11 cellular contexts compared by ENCODE assay signal in the genomic region with DNA sequence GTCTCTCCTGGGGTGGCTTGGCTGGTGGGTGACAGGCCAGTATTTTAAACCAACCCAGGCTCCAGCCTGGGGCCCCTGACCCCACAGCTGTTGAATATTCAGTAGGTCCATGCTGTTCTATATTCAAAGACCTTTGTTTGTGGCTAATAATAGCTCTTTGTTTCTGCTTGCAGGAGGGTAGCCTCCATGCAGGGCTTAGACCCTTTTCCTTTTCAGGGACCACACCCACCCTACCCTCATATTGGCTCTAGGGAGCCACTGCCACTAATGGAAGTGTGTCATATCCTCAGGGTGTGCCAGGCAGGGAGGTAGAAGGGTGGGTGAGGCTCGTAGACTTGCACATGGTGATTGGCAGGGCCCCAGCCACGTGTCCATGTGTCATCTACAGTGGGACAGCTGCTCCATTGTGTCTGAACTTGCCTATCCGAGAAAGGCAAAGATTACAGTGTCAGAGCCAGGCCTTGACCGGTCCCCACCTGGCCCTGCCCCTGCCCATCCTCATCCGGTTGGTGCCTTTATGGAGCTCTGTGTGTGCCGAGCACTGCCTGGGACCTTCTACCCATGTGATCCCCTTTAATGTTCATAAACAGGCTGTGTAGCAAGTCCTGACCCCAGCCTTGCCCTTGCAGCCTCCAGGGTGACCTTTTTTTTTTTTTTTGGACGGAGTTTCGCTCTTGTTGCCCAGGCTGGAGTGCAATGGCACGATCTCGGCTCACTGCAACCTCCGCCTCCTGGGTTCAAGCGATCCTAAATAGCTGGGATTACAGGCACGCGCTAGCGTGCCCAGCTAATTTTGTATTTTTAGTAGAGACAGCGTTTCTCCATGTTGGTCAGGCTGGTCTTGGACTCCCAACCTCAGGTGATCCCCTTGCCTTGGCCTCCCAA. TPM values are rescaled to one million over a fixed set of nuclear protein-coding genes. Genes with fewer than 3 reads are reported as not detected.
DNase-seq lines count a peak whose midpoint lies in the region; ATAC-seq and TF ChIP-seq lines count a peak whose summit lies in the region.
"Had no signal": no experiment of that assay in that cellular context is flagged by ENCODE, and none has a peak within 500 bp of the region (broad histone marks: within the 10 kb centered on the region; RNA-seq: fewer than 3 reads in every experiment).

No MANE protein-coding gene starts in this region.

- H3K4me3 ChIP-seq in astrocyte of the spinal cord (ENCODE audit: low read depth, low read length) (no peak overlapping the region), right cardiac atrium (ENCODE audit: low read length) (no peak overlapping the region)
- H3K4me3 ChIP-seq: adrenal gland, GM12878 had no signal

- peak; percentile 64 to 81 for ATAC-seq in right cardiac atrium
- ATAC-seq in HG02884 (IDR thresholded peaks at IDR 0.05; ENCODE audit: unreplicated experiment) = no peak
- ATAC-seq in HG03565 (IDR thresholded peaks at IDR 0.05; ENCODE audit: unreplicated experiment) = no peak
- ATAC-seq: GM12878 had no signal

- in situ Hi-C loops in astrocyte of the spinal cord (cut with HindIII; ENCODE audit: low sequenced_read_pairs) = no loop called here

- no peak for TF ChIP-seq CTCF in astrocyte of the spinal cord (IDR thresholded peaks at IDR 0.05; ENCODE audit: low read depth, low read length)

- intact Hi-C loops in right cardiac atrium (cut with DNase I) = no loop called here

- peaks cover 2% of the 10 kb centered on the region for H3K9me3 ChIP-seq in right cardiac atrium (ENCODE audit: control insufficient read depth, low read length)
- H3K9me3 ChIP-seq: adrenal gland had no signal

- WGBS in right cardiac atrium = 78% methylated on average over 16 of the region's 16 CpGs

- H3K27me3 ChIP-seq in right cardiac atrium (ENCODE audit: control insufficient read depth, insufficient read depth) = no peaks in the 10 kb centered on the region
- H3K27me3 ChIP-seq: adrenal gland had no signal

- H3K27ac ChIP-seq in right cardiac atrium (ENCODE audit: low read length) = no peak overlapping the region
- H3K27ac ChIP-seq in substantia nigra (ENCODE audit: low read depth, low read length, poor library complexity, severe bottlenecking) = peak overlapping the region; percentile 98
- H3K27ac ChIP-seq: adrenal gland had no signal

- H3K4me1 ChIP-seq in right cardiac atrium (ENCODE audit: control insufficient read depth, insufficient read depth, low read length) = no peaks in the 10 kb centered on the region
- H3K4me1 ChIP-seq: adrenal gland had no signal

- DNase-seq in HT1080 (ENCODE audit: low read depth) = peak; percentile 100
- peak; percentile 44 for DNase-seq in astrocyte of the spinal cord (ENCODE audit: low read depth, low spot score)
- peak in 2 of 3 donors; percentile 46 to 59 for DNase-seq in right cardiac atrium
- peak; percentile 41 to 95 (median 86) for DNase-seq in substantia nigra (lab: John Stamatoyannopoulos, UW)
- DNase-seq in HuH-7 (ENCODE audit: low spot score) = no peak
- DNase-seq in NCI-H1092 (lab: John Stamatoyannopoulos, UW) = no peak
- DNase-seq: adrenal gland, NCI-H1417 had no signal

RNA-seq across cellular contexts. Expression of a gene that starts 22.1 kb away (rescaled TPM):
- total RNA-seq in HT1080 (2014; rRNA removed; shearing (Covaris generic)) = 12.5 TPM in 2 replicates
- 14.0 and 15.7 TPM in 2 replicates for polyA plus RNA-seq in HT1080 (2015; cell fraction: cytosol; rRNA removed)
- polyA plus RNA-seq in HT1080 (2015; cell fraction: nucleus; rRNA removed) = 34.4 and 36.3 TPM in 2 replicates
- under 1 TPM; 0.44 to 0.59 (median 0.58) TPM for total RNA-seq in right cardiac atrium
- 0.84 TPM for polyA plus RNA-seq in right cardiac atrium
- total RNA-seq: GM12878 had no signal

Comparison
In these comparisons a context has a peak if more than half of its experiments do, and no peak if none do; other contexts are left out.
1. DNase-seq: peak in HT1080 (single experiment), astrocyte of the spinal cord (single experiment), right cardiac atrium (2 of 3) and substantia nigra (49 of 49); none in HuH-7 (single experiment) and NCI-H1092 (single experiment).
2. ATAC-seq: peak in right cardiac atrium (2 of 2); none in HG02884 (single experiment) and HG03565 (single experiment).